Comparison of ENCODE assay signal across 1 cellular context in genomic region chr5:112594060-112594850, GRCh38.
TF ChIP-seq lines count a peak whose summit lies in the region.

No MANE protein-coding gene starts in this region.

TF ChIP-seq in HepG2, 621 proteins besides CTCF, POLR2A, EP300 and RAD21 (continued from another document):
- TF ChIP-seq, protein P1, sequence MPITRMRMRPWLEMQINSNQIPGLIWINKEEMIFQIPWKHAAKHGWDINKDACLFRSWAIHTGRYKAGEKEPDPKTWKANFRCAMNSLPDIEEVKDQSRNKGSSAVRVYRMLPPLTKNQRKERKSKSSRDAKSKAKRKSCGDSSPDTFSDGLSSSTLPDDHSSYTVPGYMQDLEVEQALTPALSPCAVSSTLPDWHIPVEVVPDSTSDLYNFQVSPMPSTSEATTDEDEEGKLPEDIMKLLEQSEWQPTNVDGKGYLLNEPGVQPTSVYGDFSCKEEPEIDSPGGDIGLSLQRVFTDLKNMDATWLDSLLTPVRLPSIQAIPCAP (CRISPR knock-in tag; IDR thresholded peaks at IDR 0.05; ENCODE audit: low read depth): no peak
- TF ChIP-seq GRHL1 (CRISPR knock-in tag; conservative IDR thresholded peaks at IDR 0.05) (no peak), RCOR2 (CRISPR knock-in tag; IDR thresholded peaks at IDR 0.05) (no peak), IRX3 (CRISPR knock-in tag; IDR thresholded peaks at IDR 0.05; ENCODE audit: borderline replicate concordance, low read depth) (no peak), ZSCAN9 (CRISPR knock-in tag; IDR thresholded peaks at IDR 0.05; ENCODE audit: borderline replicate concordance) (no peak)
TF ChIP-seq in HepG2: peak in this region for 0.
